In genomic region chr6:122890250-122890649, GRCh38 we compare ENCODE assay signal across 11 cellular contexts.
"Had no signal": no experiment of that assay in that cellular context is flagged by ENCODE, and none has a peak within 500 bp of the region (broad histone marks: within the 10 kb centered on the region; RNA-seq: fewer than 3 reads in every experiment).

No MANE protein-coding gene starts in this region.

- H3K9me3 ChIP-seq: HAP-1 had no signal

- H2AFZ ChIP-seq: GM23248, GM23338 had no signal

- ATAC-seq: GM23338, HCT116 had no signal

- H3K4me2 ChIP-seq: GM23338 had no signal

- DNase-seq: GM23248, GOT3, H7, H9, HCEC 1CT, HFFc6 had no signal

- H3K4me1 ChIP-seq: HAP-1 had no signal

- H3K9ac ChIP-seq: GM23248 had no signal

- H3K36me3 ChIP-seq: HAP-1 had no signal

- H3K4me3 ChIP-seq: GM23248, GM23338, HAP-1 had no signal

- H3K27ac ChIP-seq: GM23248 had no signal

- FAIRE-seq: H1, H54 had no signal
